In genomic region chr12:52730793-52731192, GRCh38 we compare ENCODE assay signal across 32 cellular contexts. TPM values are rescaled to one million over a fixed set of nuclear protein-coding genes. Genes with fewer than 3 reads are reported as not detected.
"Had no signal": no experiment of that assay in that cellular context is flagged by ENCODE, and none has a peak within 500 bp of the region (broad histone marks: within the 10 kb centered on the region; RNA-seq: fewer than 3 reads in every experiment).

No MANE protein-coding gene starts in this region.

- H3K27ac Mint-ChIP-seq: stimulated activated effector memory CD8-positive, alpha-beta T cell treated with anti-CD3 and anti-CD28 coated beads, Interleukin-12 subunit alpha, Interleukin-12 subunit beta, amount 100 ng/mL, for 72 hours; stimulated activated memory B cell treated with anti-CD40 and anti-IgM and Interleukin-4, amounts not matched to agents 10 μg/mL and 1 μg/mL and 100 μg/mL, for 72 hours; stimulated activated naive B cell treated with anti-CD40 and anti-IgM and Interleukin-4, amounts not matched to agents 10 μg/mL and 1 μg/mL and 100 μg/mL, for 72 hours; stimulated activated naive CD8-positive, alpha-beta T cell treated with anti-CD3 and anti-CD28 coated beads, Interleukin-15, amount 100 ng/mL, for 72 hours; stimulated activated naive CD8-positive, alpha-beta T cell treated with anti-CD3 and anti-CD28 coated beads, Interleukin-15, Interleukin-2, amounts not matched to agents 100 ng/mL and 50 ng/mL, for 24 hours; type B pancreatic cell had no signal

- ATAC-seq: stimulated activated effector memory CD8-positive, alpha-beta T cell treated with anti-CD3 and anti-CD28 coated beads, Interleukin-12 subunit alpha, Interleukin-12 subunit beta, amount 100 ng/mL, for 72 hours; stimulated activated memory B cell treated with anti-CD40 and anti-IgM and Interleukin-4, amounts not matched to agents 10 μg/mL and 1 μg/mL and 100 μg/mL, for 72 hours; stimulated activated naive B cell treated with anti-CD40 and anti-IgM and Interleukin-4, amounts not matched to agents 10 μg/mL and 1 μg/mL and 100 μg/mL, for 72 hours; stimulated activated naive CD8-positive, alpha-beta T cell treated with anti-CD3 and anti-CD28 coated beads, Interleukin-15, amount 100 ng/mL, for 72 hours; stimulated activated naive CD8-positive, alpha-beta T cell treated with anti-CD3 and anti-CD28 coated beads, Interleukin-15, Interleukin-2, amounts not matched to agents 100 U/mL and 50 U/mL, for 24 hours; upper lobe of right lung had no signal

- DNase-seq: stimulated activated CD4-positive, alpha-beta T cell treated with anti-CD3 and anti-CD28 coated beads, Interleukin-2, amount 100 ng/mL, for 48 hours; stimulated activated CD4-positive, alpha-beta T cell treated with anti-CD3 and anti-CD28 coated beads, Interleukin-4, amount 100 ng/mL, for 1 hour; stimulated activated CD4-positive, alpha-beta T cell treated with anti-CD3 and anti-CD28 coated beads, Interleukin-4, amount 100 ng/mL, for 24 hours; stimulated activated CD4-positive, alpha-beta T cell treated with anti-CD3 and anti-CD28 coated beads, Interleukin-4, amount 100 ng/mL, for 4 hours; stimulated activated CD8-positive, alpha-beta memory T cell treated with anti-CD3 and anti-CD28 coated beads, Interleukin-4, amount 100 ng/mL, for 48 hours; stimulated activated naive B cell treated with anti-CD40 and anti-IgM and Interleukin-4, amounts not matched to agents 10 μg/mL and 1 μg/mL and 100 μg/mL, for 72 hours; stimulated activated naive CD4-positive, alpha-beta T cell; stimulated activated naive CD4-positive, alpha-beta T cell treated with Interleukin-2 at 50 U/mL for 16 hours; stimulated activated naive CD8-positive, alpha-beta T cell treated with anti-CD3 and anti-CD28 coated beads, Interleukin-15, amount 100 ng/mL, for 72 hours; stimulated activated naive CD8-positive, alpha-beta T cell treated with anti-CD3 and anti-CD28 coated beads, Interleukin-15, Interleukin-2, amounts not matched to agents 100 U/mL and 50 U/mL, for 24 hours; stomach; substantia nigra; testis; thyroid gland; transverse colon; trophoblast cell; upper lobe of left lung; upper lobe of right lung; uterus had no signal

- H3K4me3 Mint-ChIP-seq: stimulated activated effector memory CD8-positive, alpha-beta T cell treated with anti-CD3 and anti-CD28 coated beads, Interleukin-12 subunit alpha, Interleukin-12 subunit beta, amount 100 ng/mL, for 72 hours; stimulated activated memory B cell treated with anti-CD40 and anti-IgM and Interleukin-4, amounts not matched to agents 10 μg/mL and 1 μg/mL and 100 μg/mL, for 72 hours; stimulated activated naive B cell treated with anti-CD40 and anti-IgM and Interleukin-4, amounts not matched to agents 10 μg/mL and 1 μg/mL and 100 μg/mL, for 72 hours; stimulated activated naive CD8-positive, alpha-beta T cell treated with anti-CD3 and anti-CD28 coated beads, Interleukin-15, amount 100 ng/mL, for 72 hours; stimulated activated naive CD8-positive, alpha-beta T cell treated with anti-CD3 and anti-CD28 coated beads, Interleukin-15, Interleukin-2, amounts not matched to agents 100 ng/mL and 50 ng/mL, for 24 hours; type B pancreatic cell had no signal

- H3K27me3 ChIP-seq: testis, thyroid gland, upper lobe of left lung, uterus, vagina had no signal

- H3K36me3 Mint-ChIP-seq: stimulated activated effector memory CD8-positive, alpha-beta T cell treated with anti-CD3 and anti-CD28 coated beads, Interleukin-12 subunit alpha, Interleukin-12 subunit beta, amount 100 ng/mL, for 72 hours; stimulated activated memory B cell treated with anti-CD40 and anti-IgM and Interleukin-4, amounts not matched to agents 10 μg/mL and 1 μg/mL and 100 μg/mL, for 72 hours; stimulated activated naive B cell treated with anti-CD40 and anti-IgM and Interleukin-4, amounts not matched to agents 10 μg/mL and 1 μg/mL and 100 μg/mL, for 72 hours; type B pancreatic cell had no signal

- H3K4me1 Mint-ChIP-seq: stimulated activated effector memory CD8-positive, alpha-beta T cell treated with anti-CD3 and anti-CD28 coated beads, Interleukin-12 subunit alpha, Interleukin-12 subunit beta, amount 100 ng/mL, for 72 hours; stimulated activated memory B cell treated with anti-CD40 and anti-IgM and Interleukin-4, amounts not matched to agents 10 μg/mL and 1 μg/mL and 100 μg/mL, for 72 hours; stimulated activated naive B cell treated with anti-CD40 and anti-IgM and Interleukin-4, amounts not matched to agents 10 μg/mL and 1 μg/mL and 100 μg/mL, for 72 hours; stimulated activated naive CD8-positive, alpha-beta T cell treated with anti-CD3 and anti-CD28 coated beads, Interleukin-15, amount 100 ng/mL, for 72 hours had no signal

- H3K4me1 ChIP-seq: stomach, suprapubic skin, testis, thyroid gland, tibial artery, tibial nerve, transverse colon, upper lobe of left lung, upper lobe of right lung, uterus, vagina had no signal

- H3K27ac ChIP-seq: stomach, suprapubic skin, testis, thoracic aorta, thyroid gland, tibial artery, tibial nerve, transverse colon, upper lobe of left lung, upper lobe of right lung, uterus, vagina had no signal

- H3K36me3 ChIP-seq: stomach, suprapubic skin, thoracic aorta, thyroid gland, tibial artery, tibial nerve, transverse colon, upper lobe of left lung, upper lobe of right lung, uterus, vagina had no signal

- H3K9me3 Mint-ChIP-seq: stimulated activated naive CD8-positive, alpha-beta T cell treated with anti-CD3 and anti-CD28 coated beads, Interleukin-15, amount 100 ng/mL, for 72 hours; stimulated activated naive CD8-positive, alpha-beta T cell treated with anti-CD3 and anti-CD28 coated beads, Interleukin-15, Interleukin-2, amounts not matched to agents 100 ng/mL and 50 ng/mL, for 24 hours; type B pancreatic cell had no signal

- H3K27me3 Mint-ChIP-seq: stimulated activated naive CD8-positive, alpha-beta T cell treated with anti-CD3 and anti-CD28 coated beads, Interleukin-15, amount 100 ng/mL, for 72 hours had no signal

- H3K9me3 ChIP-seq: stomach, suprapubic skin, testis, thoracic aorta, thyroid gland, tibial artery, tibial nerve, transverse colon, upper lobe of left lung, upper lobe of right lung, uterus, vagina had no signal

- H3K4me3 ChIP-seq: stomach, suprapubic skin, testis, thoracic aorta, thyroid gland, tibial artery, tibial nerve, transverse colon, upper lobe of left lung, upper lobe of right lung, uterus, vagina had no signal

RNA-seq across cellular contexts. Expression of gene KRT77, which starts 27.5 kb away (rescaled TPM):
- total RNA-seq: stomach, thyroid gland, tibial nerve, transverse colon, upper lobe of left lung, upper lobe of right lung, ureter, urinary bladder, uterus had no signal

RNA-seq across cellular contexts. Expression of gene KRT76, which starts 46.4 kb away (rescaled TPM):
- total RNA-seq: stomach, subcutaneous adipose tissue, suprapubic skin, temporal lobe, testis, thoracic aorta, thyroid gland, tibial nerve, transverse colon, upper lobe of left lung, upper lobe of right lung, ureter, urinary bladder, uterus, vagina had no signal

RNA-seq across cellular contexts. Expression of gene KRT1, which starts 50.6 kb away (rescaled TPM):
- total RNA-seq: testis, tibial nerve, transverse colon, ureter had no signal
